In the genomic region with DNA sequence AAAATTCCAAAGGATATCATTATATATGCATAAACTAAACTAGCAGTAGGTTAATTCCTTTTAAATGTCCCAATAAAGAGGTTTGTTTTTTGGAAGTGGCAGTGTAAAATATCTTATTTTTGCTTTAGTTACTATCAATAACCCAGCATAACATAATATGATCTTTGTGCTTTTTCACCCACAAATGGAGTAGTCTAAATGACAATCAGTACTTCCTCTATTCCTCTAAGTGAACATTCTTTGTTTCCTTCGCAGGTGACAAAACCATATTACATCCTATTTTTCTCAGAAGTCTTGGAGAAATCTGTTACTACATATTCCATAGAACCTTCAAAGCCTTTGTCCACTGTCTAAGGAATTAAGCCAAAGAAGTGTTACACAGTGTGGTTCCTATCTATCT, we compare ENCODE assay signal across 21 cellular contexts.
DNase-seq lines count a peak whose midpoint lies in the region; ATAC-seq, FAIRE-seq and TF ChIP-seq lines count a peak whose summit lies in the region.
"Had no signal": no experiment of that assay in that cellular context is flagged by ENCODE, and none has a peak within 500 bp of the region (broad histone marks: within the 10 kb centered on the region; RNA-seq: fewer than 3 reads in every experiment).

No MANE protein-coding gene starts in this region.

- TF ChIP-seq CTCF in HepG2 (CRISPR knock-in tag; IDR thresholded peaks at IDR 0.05): no peak

- CTCF ChIA-PET in naive thymus-derived CD4-positive, alpha-beta T cell (lab: Charles Lee): no interaction called here
- CTCF ChIA-PET in HepG2 (lab: Yijun Ruan, JAX; ENCODE audit: low intra/inter-chr PET ratio, low total read pairs): no interaction called here

- no peak overlapping the region for H3K4me3 ChIP-seq in naive thymus-derived CD4-positive, alpha-beta T cell (ENCODE audit: low read length)
- no peak overlapping the region for H3K4me3 ChIP-seq in HepG2 (replicated peaks in 1 of 3; ENCODE audit: insufficient read depth in 1 of 3, low read depth in 2 of 3, low read length in 3 of 3)
- H3K4me3 ChIP-seq: BLaER1 had no signal

- H4K20me1 ChIP-seq in HepG2 (ENCODE audit: insufficient read depth, low read length): no peaks in the 10 kb centered on the region; the same call in 1 of the 2 replicates

- BruUV-seq in HepG2 (replicated peaks; lab: Mats Ljungman, UMichigan): no TSS peak

- intact Hi-C loops in naive thymus-derived CD4-positive, alpha-beta T cell (cut with micrococcal nuclease): no loop called here
- intact Hi-C loops in HepG2 (cut with micrococcal nuclease; ENCODE audit: unreplicated experiment): no loop called here

- no peak for ATAC-seq in activated naive CD8-positive, alpha-beta T cell treated with anti-CD3 and anti-CD28 coated beads, Interleukin-2, amount 50 U/mL, for 24 hours
- no peak for ATAC-seq in naive thymus-derived CD4-positive, alpha-beta T cell
- no peak for ATAC-seq in HepG2
- ATAC-seq: CD8-positive, alpha-beta T cell; HCT116; PC-3 had no signal

- WGBS in HepG2 (ENCODE audit: low lambda C conversion rate): 100% methylated on average over 1 of the region's 1 CpG

- H3K9ac ChIP-seq in HepG2 (ENCODE audit: insufficient read depth, low read depth, low read length): no peak overlapping the region
- H3K9ac ChIP-seq: BLaER1 had no signal

- in situ Hi-C loops in HepG2 (cut with HindIII; ENCODE audit: extremely low pct_ligation_motif_present, low pct_unique_long_range_greater_than_20kb): no loop called here

- peak overlapping the region; percentile 28 for H3K27ac Mint-ChIP-seq in activated naive CD8-positive, alpha-beta T cell
- H3K27ac Mint-ChIP-seq in activated naive CD8-positive, alpha-beta T cell treated with anti-CD3 and anti-CD28 coated beads, Interleukin-2, amount 50 U/mL, for 24 hours: no peak overlapping the region
- H3K27ac Mint-ChIP-seq in naive thymus-derived CD4-positive, alpha-beta T cell: peak overlapping the region in 1 of 9 donors; percentile 19
- H3K27ac Mint-ChIP-seq: CD8-positive, alpha-beta T cell; IgD-negative memory B cell had no signal

- no peak overlapping the region for H3K27ac ChIP-seq in naive thymus-derived CD4-positive, alpha-beta T cell (ENCODE audit: low read depth, low read length)
- no peak overlapping the region for H3K27ac ChIP-seq in HepG2 (ENCODE audit: extremely low read length, insufficient read depth, low read length)
- H3K27ac ChIP-seq: BLaER1 had no signal

- H3K27me3 Mint-ChIP-seq in activated naive CD8-positive, alpha-beta T cell: no peaks in the 10 kb centered on the region
- H3K27me3 Mint-ChIP-seq in activated naive CD8-positive, alpha-beta T cell treated with anti-CD3 and anti-CD28 coated beads, Interleukin-2, amount 50 U/mL, for 24 hours: no peaks in the 10 kb centered on the region
- H3K27me3 Mint-ChIP-seq in naive thymus-derived CD4-positive, alpha-beta T cell: no peaks in the 10 kb centered on the region
- H3K27me3 Mint-ChIP-seq: IgD-negative memory B cell had no signal

- peaks cover 71% of the 10 kb centered on the region for H3K4me1 Mint-ChIP-seq in activated naive CD8-positive, alpha-beta T cell (ENCODE audit: low read depth)
- H3K4me1 Mint-ChIP-seq in activated naive CD8-positive, alpha-beta T cell treated with anti-CD3 and anti-CD28 coated beads, Interleukin-2, amount 50 U/mL, for 24 hours: peaks cover 74% of the 10 kb centered on the region
- peaks cover 50 to 85% (median 79%) of the 10 kb centered on the region in 7 donors for H3K4me1 Mint-ChIP-seq in naive thymus-derived CD4-positive, alpha-beta T cell

- DNase-seq in activated naive CD8-positive, alpha-beta T cell treated with anti-CD3 and anti-CD28 coated beads, Interleukin-2, amount 50 U/mL, for 24 hours: no peak
- DNase-seq in OCI-M1 (lab: John Stamatoyannopoulos, UW): peak; percentile 11
- DNase-seq in naive thymus-derived CD4-positive, alpha-beta T cell: no peak
- no peak for DNase-seq in middle frontal gyrus (ENCODE audit: extremely low spot score, low spot score)
- no peak for DNase-seq in GF-D8 (lab: John Stamatoyannopoulos, UW)
- DNase-seq in HepG2 (ENCODE audit: low spot score): no peak
- DNase-seq: CD8-positive, alpha-beta T cell; DND-41; NCI-H1694; NCI-H2081 treated with DMSO at 0.1 percent for 48 hours; NCI-H2171 treated with DMSO at 0.1 percent for 48 hours; PC-3; RPMI8226; SHP77; SW 1271 had no signal

- TF ChIP-seq POLR2A in HepG2 (IDR thresholded peaks at IDR 0.05; ENCODE audit: insufficient read depth in 1 of 2, low read depth in 2 of 2, low read length in 2 of 2): no peak

- no peaks in the 10 kb centered on the region for H3K9me3 Mint-ChIP-seq in activated naive CD8-positive, alpha-beta T cell (ENCODE audit: low read depth)
- H3K9me3 Mint-ChIP-seq in activated naive CD8-positive, alpha-beta T cell treated with anti-CD3 and anti-CD28 coated beads, Interleukin-2, amount 50 U/mL, for 24 hours: no peaks in the 10 kb centered on the region
- no peaks in the 10 kb centered on the region for H3K9me3 Mint-ChIP-seq in naive thymus-derived CD4-positive, alpha-beta T cell
- H3K9me3 Mint-ChIP-seq: CD8-positive, alpha-beta T cell; IgD-negative memory B cell had no signal

- peaks cover 24% of the 10 kb centered on the region for H3K79me2 ChIP-seq in HepG2 (ENCODE audit: insufficient read depth, low read length)

- peaks cover 4 to 39% of the 10 kb centered on the region in 2 donors for H3K4me1 ChIP-seq in naive thymus-derived CD4-positive, alpha-beta T cell (ENCODE audit: control insufficient read depth in 2 of 2, insufficient read depth in 2 of 2, low read length in 2 of 2)
- H3K4me1 ChIP-seq in HepG2 (ENCODE audit: insufficient read depth, low read length): no peaks in the 10 kb centered on the region

- H3K27me3 ChIP-seq in naive thymus-derived CD4-positive, alpha-beta T cell (ENCODE audit: control insufficient read depth in 2 of 2, insufficient read depth in 2 of 2, low read length in 2 of 2): no peaks in the 10 kb centered on the region
- no peaks in the 10 kb centered on the region for H3K27me3 ChIP-seq in HepG2 (ENCODE audit: control insufficient read depth in 1 of 2, insufficient read depth in 2 of 2, low read length in 2 of 2)
- H3K27me3 ChIP-seq: BLaER1 had no signal

- H3K4me2 ChIP-seq in HepG2 (ENCODE audit: low read depth, low read length): no peak overlapping the region
- H3K4me2 ChIP-seq: BLaER1 had no signal

- H2AFZ ChIP-seq in HepG2 (ENCODE audit: low read length): no peak overlapping the region

- no peaks in the 10 kb centered on the region for H3K9me3 ChIP-seq in naive thymus-derived CD4-positive, alpha-beta T cell (ENCODE audit: control insufficient read depth in 2 of 3, low read length in 3 of 3)
- no peaks in the 10 kb centered on the region for H3K9me3 ChIP-seq in HepG2 (ENCODE audit: low read length)
- H3K9me3 ChIP-seq: BLaER1 had no signal

- H3K36me3 ChIP-seq in naive thymus-derived CD4-positive, alpha-beta T cell (ENCODE audit: control insufficient read depth in 2 of 3, insufficient read depth in 3 of 3, low read length in 3 of 3): no peaks in the 10 kb centered on the region
- no peaks in the 10 kb centered on the region for H3K36me3 ChIP-seq in HepG2 (replicated peaks in 1 of 2; ENCODE audit: control insufficient read depth in 1 of 2, insufficient read depth in 2 of 2, low read length in 2 of 2)

- POLR2A ChIA-PET in naive thymus-derived CD4-positive, alpha-beta T cell (lab: Charles Lee): no interaction called here
- POLR2A ChIA-PET in HepG2 (lab: Yijun Ruan, JAX): no interaction called here

- FAIRE-seq in HepG2 (lab: Jason Lieb, UNC): no peak
- FAIRE-seq: GM18507, H1 had no signal

- H3K36me3 Mint-ChIP-seq in activated naive CD8-positive, alpha-beta T cell: no peaks in the 10 kb centered on the region
- no peaks in the 10 kb centered on the region for H3K36me3 Mint-ChIP-seq in activated naive CD8-positive, alpha-beta T cell treated with anti-CD3 and anti-CD28 coated beads, Interleukin-2, amount 50 U/mL, for 24 hours (ENCODE audit: low read depth)
- H3K36me3 Mint-ChIP-seq in naive thymus-derived CD4-positive, alpha-beta T cell: no peaks in the 10 kb centered on the region
- H3K36me3 Mint-ChIP-seq: CD8-positive, alpha-beta T cell had no signal

- no peak overlapping the region for H3K4me3 Mint-ChIP-seq in activated naive CD8-positive, alpha-beta T cell
- no peak overlapping the region for H3K4me3 Mint-ChIP-seq in activated naive CD8-positive, alpha-beta T cell treated with anti-CD3 and anti-CD28 coated beads, Interleukin-2, amount 50 U/mL, for 24 hours
- H3K4me3 Mint-ChIP-seq in naive thymus-derived CD4-positive, alpha-beta T cell: peak overlapping the region in 7 of 10 donors; percentile 12 to 51 (median 32)
- H3K4me3 Mint-ChIP-seq: CD8-positive, alpha-beta T cell had no signal

- TF ChIP-seq EP300 in HepG2 (IDR thresholded peaks at IDR 0.05; ENCODE audit: low read depth in 2 of 2, low read length in 2 of 2) (no peak), HepG2 (CRISPR knock-in tag; IDR thresholded peaks at IDR 0.05; ENCODE audit: borderline replicate concordance) (no peak)

- TF ChIP-seq RAD21 in HepG2 (CRISPR knock-in tag; IDR thresholded peaks at IDR 0.05): no peak

TF ChIP-seq in HepG2, 621 proteins besides CTCF, POLR2A, EP300 and RAD21 (continues in another document):
- TF ChIP-seq ZNF431 (CRISPR knock-in tag; IDR thresholded peaks at IDR 0.05; ENCODE audit: borderline replicate concordance, low read depth): no peak
- no peak for TF ChIP-seq PRMT3 (CRISPR knock-in tag; IDR thresholded peaks at IDR 0.05; ENCODE audit: borderline replicate concordance, low read depth)
- no peak for TF ChIP-seq ZNF670 (CRISPR knock-in tag; IDR thresholded peaks at IDR 0.05; ENCODE audit: borderline replicate concordance)
- no peak for TF ChIP-seq ZNF496 (CRISPR knock-in tag; IDR thresholded peaks at IDR 0.05; ENCODE audit: insufficient replicate concordance)
- no peak for TF ChIP-seq GATAD2A (CRISPR knock-in tag; IDR thresholded peaks at IDR 0.05)
- no peak for TF ChIP-seq ZEB1 (IDR thresholded peaks at IDR 0.05; ENCODE audit: insufficient replicate concordance, low read depth)
- no peak for TF ChIP-seq MAFF (IDR thresholded peaks at IDR 0.05; ENCODE audit: low read depth, low read length)
- TF ChIP-seq ZBTB8A (CRISPR knock-in tag; IDR thresholded peaks at IDR 0.05; ENCODE audit: borderline replicate concordance, low read depth): no peak
- no peak for TF ChIP-seq HOXA5 (CRISPR knock-in tag; IDR thresholded peaks at IDR 0.05)
- TF ChIP-seq, protein P1, sequence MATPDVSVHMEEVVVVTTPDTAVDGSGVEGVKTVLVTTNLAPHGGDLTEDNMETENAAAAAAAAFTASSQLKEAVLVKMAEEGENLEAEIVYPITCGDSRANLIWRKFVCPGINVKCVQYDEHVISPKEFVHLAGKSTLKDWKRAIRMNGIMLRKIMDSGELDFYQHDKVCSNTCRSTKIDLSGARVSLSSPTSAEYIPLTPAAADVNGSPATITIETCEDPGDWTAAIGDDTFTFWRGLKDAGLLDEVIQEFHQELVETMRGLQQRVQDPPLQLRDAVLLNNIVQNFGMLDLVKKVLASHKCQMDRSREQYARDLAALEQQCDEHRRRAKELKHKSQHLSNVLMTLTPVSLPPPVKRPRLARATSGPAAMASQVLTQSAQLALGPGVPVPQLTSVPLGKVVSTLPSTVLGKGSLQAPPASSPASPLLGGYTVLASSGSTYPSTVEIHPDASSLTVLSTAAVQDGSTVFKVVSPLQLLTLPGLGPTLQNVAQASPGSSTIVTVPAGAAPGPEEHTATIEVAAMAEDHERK (CRISPR knock-in tag; IDR thresholded peaks at IDR 0.05; ENCODE audit: low read depth): no peak
- no peak for TF ChIP-seq TRIM24 (CRISPR knock-in tag; IDR thresholded peaks at IDR 0.05)

Comparison
In these comparisons a context has a peak if more than half of its experiments do, and no peak if none do; other contexts are left out.
1. H3K4me3 Mint-ChIP-seq: peak in naive thymus-derived CD4-positive, alpha-beta T cell (7 of 10); none in activated naive CD8-positive, alpha-beta T cell (single experiment) and activated naive CD8-positive, alpha-beta T cell treated with anti-CD3 and anti-CD28 coated beads, Interleukin-2, amount 50 U/mL, for 24 hours (single experiment).